Comparison of ENCODE assay signal across 31 cellular contexts in the genomic region with DNA sequence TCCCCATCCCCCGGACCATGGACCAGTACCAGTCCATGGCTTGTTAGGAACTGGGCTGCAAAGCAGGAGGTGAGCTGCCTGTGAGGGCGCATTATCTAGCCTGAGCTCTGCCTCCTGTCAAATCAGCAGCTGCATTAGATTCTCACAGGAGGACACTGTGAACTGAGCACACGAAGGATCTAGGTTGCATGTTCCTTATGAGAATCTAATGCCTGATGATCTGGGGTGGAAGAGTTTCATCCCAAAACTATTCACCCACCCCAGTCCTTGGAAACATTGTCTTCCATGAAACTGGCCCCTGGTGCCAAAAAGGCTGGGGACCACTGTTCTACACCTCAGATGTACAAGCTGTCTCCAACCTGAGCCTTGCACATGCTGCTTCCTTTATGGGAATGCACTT.
"Had no signal": no experiment of that assay in that cellular context is flagged by ENCODE, and none has a peak within 500 bp of the region (broad histone marks: within the 10 kb centered on the region; RNA-seq: fewer than 3 reads in every experiment).

No MANE protein-coding gene starts in this region.

- H3K4me3 Mint-ChIP-seq: naive thymus-derived CD4-positive, alpha-beta T cell; natural killer cell; nephron; neural progenitor cell; stimulated activated memory B cell treated with anti-CD40 and anti-IgM and Interleukin-4, amounts not matched to agents 10 μg/mL and 1 μg/mL and 100 μg/mL, for 72 hours; stimulated activated naive CD8-positive, alpha-beta T cell treated with anti-CD3 and anti-CD28 coated beads, Interleukin-15, amount 100 ng/mL, for 72 hours; type B pancreatic cell had no signal

- DNase-seq: naive thymus-derived CD4-positive, alpha-beta T cell; natural killer cell; occipital lobe; ovary; posterior cingulate gyrus; psoas muscle; right lobe of liver; spleen; stimulated activated CD4-positive, alpha-beta T cell treated with anti-CD3 and anti-CD28 coated beads, Interleukin-12 subunit alpha, Interleukin-12 subunit beta, amount 100 ng/mL, for 4 hours; stimulated activated CD4-positive, alpha-beta T cell treated with anti-CD3 and anti-CD28 coated beads, Interleukin-1b, Interleukin-23, amount 100 ng/mL, for 48 hours; stimulated activated CD4-positive, alpha-beta T cell treated with anti-CD3 and anti-CD28 coated beads, Interleukin-4, amount 100 ng/mL, for 1 hour; stimulated activated CD4-positive, alpha-beta T cell treated with anti-CD3 and anti-CD28 coated beads, Interleukin-4, amount 100 ng/mL, for 4 hours; stimulated activated CD8-positive, alpha-beta memory T cell treated with anti-CD3 and anti-CD28 coated beads, Interleukin-4, amount 100 ng/mL, for 48 hours; stimulated activated naive CD4-positive, alpha-beta T cell; stimulated activated naive CD8-positive, alpha-beta T cell treated with anti-CD3 and anti-CD28 coated beads, Interleukin-15, amount 100 ng/mL, for 72 hours; stimulated activated naive CD8-positive, alpha-beta T cell treated with anti-CD3 and anti-CD28 coated beads, Interleukin-15, Interleukin-2, amounts not matched to agents 100 U/mL and 50 U/mL, for 24 hours; substantia nigra; testis; upper lobe of right lung; uterus had no signal

- H3K27me3 ChIP-seq: neural progenitor cell, ovary, right lobe of liver, spleen, suprapubic skin, testis, tibial nerve, upper lobe of right lung, uterus had no signal

- ATAC-seq: naive thymus-derived CD4-positive, alpha-beta T cell; natural killer cell; psoas muscle; right cardiac atrium; right lobe of liver; stimulated activated memory B cell treated with anti-CD40 and anti-IgM and Interleukin-4, amounts not matched to agents 10 μg/mL and 1 μg/mL and 100 μg/mL, for 72 hours; stimulated activated naive CD8-positive, alpha-beta T cell treated with anti-CD3 and anti-CD28 coated beads, Interleukin-15, amount 100 ng/mL, for 72 hours; stimulated activated naive CD8-positive, alpha-beta T cell treated with anti-CD3 and anti-CD28 coated beads, Interleukin-15, Interleukin-2, amounts not matched to agents 100 U/mL and 50 U/mL, for 24 hours; upper lobe of right lung had no signal

- H3K27ac ChIP-seq: neural progenitor cell, ovary, parathyroid adenoma, psoas muscle, right lobe of liver, skin epidermis, spleen, suprapubic skin, testis, tibial nerve, upper lobe of right lung, uterus had no signal

- H3K4me3 ChIP-seq: neural progenitor cell, ovary, psoas muscle, right lobe of liver, skin epidermis, smooth muscle cell, spleen, suprapubic skin, testis, tibial nerve, upper lobe of right lung, uterus had no signal

- H3K4me1 Mint-ChIP-seq: stimulated activated memory B cell treated with anti-CD40 and anti-IgM and Interleukin-4, amounts not matched to agents 10 μg/mL and 1 μg/mL and 100 μg/mL, for 72 hours; stimulated activated naive CD8-positive, alpha-beta T cell treated with anti-CD3 and anti-CD28 coated beads, Interleukin-15, amount 100 ng/mL, for 72 hours had no signal

- H3K9me3 Mint-ChIP-seq: naive thymus-derived CD4-positive, alpha-beta T cell; natural killer cell; nephron; stimulated activated memory B cell treated with anti-CD40 and anti-IgM and Interleukin-4, amounts not matched to agents 10 μg/mL and 1 μg/mL and 100 μg/mL, for 72 hours; stimulated activated naive CD8-positive, alpha-beta T cell treated with anti-CD3 and anti-CD28 coated beads, Interleukin-15, amount 100 ng/mL, for 72 hours had no signal

- H3K27me3 Mint-ChIP-seq: naive thymus-derived CD4-positive, alpha-beta T cell; progenitor cell of endocrine pancreas; stimulated activated memory B cell treated with anti-CD40 and anti-IgM and Interleukin-4, amounts not matched to agents 10 μg/mL and 1 μg/mL and 100 μg/mL, for 72 hours; stimulated activated naive CD8-positive, alpha-beta T cell treated with anti-CD3 and anti-CD28 coated beads, Interleukin-15, amount 100 ng/mL, for 72 hours; type B pancreatic cell had no signal

- H3K36me3 ChIP-seq: ovary, right lobe of liver, spleen, suprapubic skin, tibial nerve, upper lobe of right lung, uterus had no signal

- H3K27ac Mint-ChIP-seq: natural killer cell; nephron; neural progenitor cell; progenitor cell of endocrine pancreas; stimulated activated memory B cell treated with anti-CD40 and anti-IgM and Interleukin-4, amounts not matched to agents 10 μg/mL and 1 μg/mL and 100 μg/mL, for 72 hours; stimulated activated naive CD8-positive, alpha-beta T cell treated with anti-CD3 and anti-CD28 coated beads, Interleukin-15, amount 100 ng/mL, for 72 hours; type B pancreatic cell had no signal

- H3K4me1 ChIP-seq: right lobe of liver, testis, uterus had no signal

- H3K9me3 ChIP-seq: ovary, psoas muscle, right lobe of liver, spleen, suprapubic skin, testis, tibial nerve, upper lobe of right lung, uterus had no signal

- H3K36me3 Mint-ChIP-seq: natural killer cell; stimulated activated memory B cell treated with anti-CD40 and anti-IgM and Interleukin-4, amounts not matched to agents 10 μg/mL and 1 μg/mL and 100 μg/mL, for 72 hours had no signal
